In the genomic region with DNA sequence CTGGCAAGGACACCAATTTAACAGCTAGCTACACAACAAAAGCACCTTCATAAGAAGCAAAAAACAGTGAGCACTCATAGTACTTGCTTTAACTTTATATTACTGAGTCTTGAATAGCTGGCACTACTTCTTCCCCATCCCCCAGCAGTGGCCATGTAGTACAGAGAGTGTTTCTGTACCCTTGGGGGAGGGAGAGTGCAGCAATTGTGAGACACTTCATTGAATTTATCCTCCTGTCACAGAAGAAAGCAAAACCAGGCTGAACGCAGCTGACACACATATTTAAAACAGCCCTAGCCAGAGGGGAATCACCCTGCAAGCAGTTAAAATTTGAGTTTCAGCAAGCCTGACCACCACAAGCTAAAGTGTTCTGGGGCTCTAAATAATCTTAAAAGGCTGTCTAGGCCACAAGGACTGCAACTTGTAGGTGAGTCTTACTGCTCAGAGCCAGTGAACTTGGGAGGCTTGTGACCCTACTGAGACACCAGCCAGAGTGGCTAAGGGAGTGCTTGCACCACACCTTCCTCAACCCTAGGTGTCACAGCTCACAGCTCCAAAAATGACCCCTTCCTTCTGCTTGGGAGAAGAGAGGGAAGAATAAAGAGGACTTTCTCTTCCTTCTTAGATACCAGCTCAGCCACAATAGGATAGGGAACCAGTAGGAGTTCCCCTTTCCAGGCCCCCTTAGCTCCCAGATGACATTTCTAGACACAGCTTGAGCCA, we compare ENCODE assay signal across 20 cellular contexts.
DNase-seq lines count a peak whose midpoint lies in the region; ATAC-seq, FAIRE-seq and TF ChIP-seq lines count a peak whose summit lies in the region.
"Had no signal": no experiment of that assay in that cellular context is flagged by ENCODE, and none has a peak within 500 bp of the region (broad histone marks: within the 10 kb centered on the region; RNA-seq: fewer than 3 reads in every experiment).

No MANE protein-coding gene starts in this region.

- 83% methylated on average over 1 of the region's 1 CpG for WGBS in GM12878 (ENCODE audit: insufficient coverage, insufficient replicate concordance, low lambda C conversion rate, missing lambda C conversion rate)

- H4K20me1 ChIP-seq in GM12878 (ENCODE audit: control insufficient read depth, insufficient read depth), result no peaks in the 10 kb centered on the region

- H3K36me3 ChIP-seq in GM12878 (ENCODE audit: control insufficient read depth in 2 of 2, insufficient read depth in 2 of 2, low read length in 1 of 2), result no peaks in the 10 kb centered on the region
- H3K36me3 ChIP-seq: brain microvascular endothelial cell, vagina had no signal

- no peaks in the 10 kb centered on the region for H3K4me1 ChIP-seq in GM12878 (ENCODE audit: control insufficient read depth, insufficient read depth, low read length)
- H3K4me1 ChIP-seq: parathyroid adenoma, vagina had no signal

- no peak for TF ChIP-seq EP300 in GM12878 (IDR thresholded peaks at IDR 0.05; ENCODE audit: borderline replicate concordance in 1 of 2, control insufficient read depth in 1 of 2, low read depth in 2 of 2, low read length in 2 of 2)

- ATAC-seq in GM12878 (peak; percentile 24; the same call in 1 of the 3 replicates), GM21717 (IDR thresholded peaks at IDR 0.05; ENCODE audit: unreplicated experiment) (no peak), HG02852 (IDR thresholded peaks at IDR 0.05; ENCODE audit: unreplicated experiment) (no peak)

- H3K27me3 ChIP-seq in GM12878 (replicated peaks in 1 of 2; ENCODE audit: control insufficient read depth in 2 of 2, insufficient read depth in 2 of 2, low read length in 1 of 2), result no peaks in the 10 kb centered on the region
- H3K27me3 ChIP-seq: brain microvascular endothelial cell, vagina had no signal

- H2AFZ ChIP-seq in GM12878 (ENCODE audit: control insufficient read depth, low read depth, low read length), result no peak overlapping the region
- H2AFZ ChIP-seq: parathyroid adenoma had no signal

- in situ Hi-C loops in KBM-7 (cut with MboI; ENCODE audit: low pct_unique_long_range_greater_than_20kb, low sequenced_read_pairs), result no loop called here
- in situ Hi-C loops in GM12878 (cut with MboI), result no loop called here

- RAD21 ChIA-PET in GM12878 (lab: Charles Lee; ENCODE audit: unreplicated experiment), result interaction anchor here (1.0 kb wide), 1 partner anchor 12 kb away, joined by 3 read pairs; no protein-coding TSS in a partner anchor

- no peaks in the 10 kb centered on the region for H3K79me2 ChIP-seq in GM12878 (ENCODE audit: control insufficient read depth, insufficient read depth, low read length)
- H3K79me2 ChIP-seq: parathyroid adenoma had no signal

- H3K4me3 ChIP-seq in GM12878, result no peak overlapping the region
- H3K4me3 ChIP-seq: vagina had no signal

- CTCF ChIA-PET in GM12878 (lab: Yijun Ruan, JAX), result no interaction called here

- no TSS peak for BruUV-seq in GM12878 (replicated peaks; lab: Mats Ljungman, UMichigan)

- H3K9ac ChIP-seq in GM12878 (ENCODE audit: control insufficient read depth, insufficient read depth, low read length), result no peak overlapping the region
- H3K9ac ChIP-seq: parathyroid adenoma had no signal

- POLR2A ChIA-PET in GM12878 (lab: Charles Lee), result no interaction called here

- H3K27ac ChIP-seq in GM12878 (ENCODE audit: control insufficient read depth, insufficient read depth), result no peak overlapping the region
- H3K27ac ChIP-seq: brain microvascular endothelial cell, parathyroid adenoma, vagina had no signal

- no peak for FAIRE-seq in GM12878 (lab: Jason Lieb, UNC)
- no peak for FAIRE-seq in frontal cortex (lab: Jason Lieb, UNC)
- FAIRE-seq: GM19239 had no signal

- no peak for TF ChIP-seq POLR2A in GM12878 (IDR thresholded peaks at IDR 0.05; ENCODE audit: low read depth, low read length)

- TF ChIP-seq CTCF in GM12878 (IDR thresholded peaks at IDR 0.05 in 2 of 3, conservative IDR thresholded peaks at IDR 0.05 in 1 of 3; ENCODE audit: control insufficient read depth in 2 of 3, extremely low read depth in 1 of 3, insufficient read depth in 1 of 3, low read depth in 3 of 3, low read length in 3 of 3), result no peak

- no peaks in the 10 kb centered on the region for H3K9me3 ChIP-seq in GM12878 (replicated peaks; ENCODE audit: control insufficient read depth, insufficient read depth, low read length)
- H3K9me3 ChIP-seq: vagina had no signal

- no peak overlapping the region for H3K4me2 ChIP-seq in GM12878 (ENCODE audit: control insufficient read depth, insufficient read depth)

- SMC1A ChIA-PET in GM12878 (lab: Charles Lee; ENCODE audit: uncharacterized antibody, unreplicated experiment), result interaction anchor here (1.0 kb wide), 2 partner anchors 16 to 45 kb away, joined by 3 read pairs; no protein-coding TSS in a partner anchor

- intact Hi-C loops in GM12878 (cut with micrococcal nuclease; ENCODE audit: unreplicated experiment), result no loop called here

- TF ChIP-seq RAD21 in GM12878 (IDR thresholded peaks at IDR 0.05; ENCODE audit: insufficient read depth, low read depth, low read length), result no peak

- DNase-seq in KBM-7 (peak; percentile 53), GM12878 (ENCODE audit: low read depth, low spot score) (no peak), inferior parietal cortex (ENCODE audit: extremely low spot score) (peak; percentile 23), putamen (ENCODE audit: low spot score) (peak; percentile 40), frontal cortex (ENCODE audit: low spot score in 2 of 2) (no peak), SW480 (ENCODE audit: low spot score) (no peak)
- DNase-seq: activated CD4-positive, alpha-beta memory T cell treated with anti-CD3 and anti-CD28 coated beads for 36 hours; activated effector memory CD4-positive, alpha-beta T cell treated with anti-CD3 and anti-CD28 coated beads, Interleukin-2, amount 50 U/mL, for 16 hours; AML-193; brain microvascular endothelial cell; mammary epithelial cell; NCI-H1436; NCI-H526; stimulated activated CD8-positive, alpha-beta memory T cell treated with anti-CD3 and anti-CD28 coated beads, Interleukin-4, amount 100 ng/mL, for 48 hours; T-helper 9 cell had no signal

TF ChIP-seq in GM12878, 131 proteins besides CTCF, POLR2A, EP300 and RAD21 (continues in another document):
- TF ChIP-seq MAX (IDR thresholded peaks at IDR 0.05; ENCODE audit: low read depth, low read length) (no peak), CHD1 (IDR thresholded peaks at IDR 0.05; ENCODE audit: low read depth, low read length) (no peak), POU2F2 (IDR thresholded peaks at IDR 0.05; ENCODE audit: borderline replicate concordance, low read depth, low read length) (no peak), GABPA (IDR thresholded peaks at IDR 0.05; ENCODE audit: low read depth) (no peak), ZZZ3 (IDR thresholded peaks at IDR 0.05; ENCODE audit: control insufficient read depth, insufficient read length, low read depth) (no peak), HDAC2 (IDR thresholded peaks at IDR 0.05) (no peak)
- TF ChIP-seq, protein P1, sequence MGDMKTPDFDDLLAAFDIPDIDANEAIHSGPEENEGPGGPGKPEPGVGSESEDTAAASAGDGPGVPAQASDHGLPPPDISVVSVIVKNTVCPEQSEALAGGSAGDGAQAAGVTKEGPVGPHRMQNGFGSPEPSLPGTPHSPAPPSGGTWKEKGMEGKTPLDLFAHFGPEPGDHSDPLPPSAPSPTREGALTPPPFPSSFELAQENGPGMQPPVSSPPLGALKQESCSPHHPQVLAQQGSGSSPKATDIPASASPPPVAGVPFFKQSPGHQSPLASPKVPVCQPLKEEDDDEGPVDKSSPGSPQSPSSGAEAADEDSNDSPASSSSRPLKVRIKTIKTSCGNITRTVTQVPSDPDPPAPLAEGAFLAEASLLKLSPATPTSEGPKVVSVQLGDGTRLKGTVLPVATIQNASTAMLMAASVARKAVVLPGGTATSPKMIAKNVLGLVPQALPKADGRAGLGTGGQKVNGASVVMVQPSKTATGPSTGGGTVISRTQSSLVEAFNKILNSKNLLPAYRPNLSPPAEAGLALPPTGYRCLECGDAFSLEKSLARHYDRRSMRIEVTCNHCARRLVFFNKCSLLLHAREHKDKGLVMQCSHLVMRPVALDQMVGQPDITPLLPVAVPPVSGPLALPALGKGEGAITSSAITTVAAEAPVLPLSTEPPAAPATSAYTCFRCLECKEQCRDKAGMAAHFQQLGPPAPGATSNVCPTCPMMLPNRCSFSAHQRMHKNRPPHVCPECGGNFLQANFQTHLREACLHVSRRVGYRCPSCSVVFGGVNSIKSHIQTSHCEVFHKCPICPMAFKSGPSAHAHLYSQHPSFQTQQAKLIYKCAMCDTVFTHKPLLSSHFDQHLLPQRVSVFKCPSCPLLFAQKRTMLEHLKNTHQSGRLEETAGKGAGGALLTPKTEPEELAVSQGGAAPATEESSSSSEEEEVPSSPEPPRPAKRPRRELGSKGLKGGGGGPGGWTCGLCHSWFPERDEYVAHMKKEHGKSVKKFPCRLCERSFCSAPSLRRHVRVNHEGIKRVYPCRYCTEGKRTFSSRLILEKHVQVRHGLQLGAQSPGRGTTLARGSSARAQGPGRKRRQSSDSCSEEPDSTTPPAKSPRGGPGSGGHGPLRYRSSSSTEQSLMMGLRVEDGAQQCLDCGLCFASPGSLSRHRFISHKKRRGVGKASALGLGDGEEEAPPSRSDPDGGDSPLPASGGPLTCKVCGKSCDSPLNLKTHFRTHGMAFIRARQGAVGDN (IDR thresholded peaks at IDR 0.05), result no peak
- TF ChIP-seq, protein P2, sequence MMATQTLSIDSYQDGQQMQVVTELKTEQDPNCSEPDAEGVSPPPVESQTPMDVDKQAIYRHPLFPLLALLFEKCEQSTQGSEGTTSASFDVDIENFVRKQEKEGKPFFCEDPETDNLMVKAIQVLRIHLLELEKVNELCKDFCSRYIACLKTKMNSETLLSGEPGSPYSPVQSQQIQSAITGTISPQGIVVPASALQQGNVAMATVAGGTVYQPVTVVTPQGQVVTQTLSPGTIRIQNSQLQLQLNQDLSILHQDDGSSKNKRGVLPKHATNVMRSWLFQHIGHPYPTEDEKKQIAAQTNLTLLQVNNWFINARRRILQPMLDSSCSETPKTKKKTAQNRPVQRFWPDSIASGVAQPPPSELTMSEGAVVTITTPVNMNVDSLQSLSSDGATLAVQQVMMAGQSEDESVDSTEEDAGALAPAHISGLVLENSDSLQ (IDR thresholded peaks at IDR 0.05), result no peak

Comparison
In these comparisons a context has a peak if more than half of its experiments do, and no peak if none do; other contexts are left out.
1. DNase-seq: peak in KBM-7 (single experiment), inferior parietal cortex (single experiment) and putamen (single experiment); none in GM12878 (single experiment), frontal cortex (0 of 2) and SW480 (single experiment).